21 cellular contexts compared by ENCODE assay signal in genomic region chr5:13331585-13331984, GRCh38.
"Had no signal": no experiment of that assay in that cellular context is flagged by ENCODE, and none has a peak within 500 bp of the region (broad histone marks: within the 10 kb centered on the region; RNA-seq: fewer than 3 reads in every experiment).

No MANE protein-coding gene starts in this region.

- DNase-seq: cerebellar nuclear complex; colonic mucosa; dermis blood vessel endothelial cell; erythroblast; foreskin melanocyte; head of caudate nucleus; kidney glomerular epithelial cell; midbrain; naive B cell; sigmoid colon; stimulated activated CD4-positive, alpha-beta T cell treated with anti-CD3 and anti-CD28 coated beads, Interleukin-2, amount 100 ng/mL, for 24 hours; stimulated activated CD4-positive, alpha-beta T cell treated with anti-CD3 and anti-CD28 coated beads, Interleukin-4, amount 100 ng/mL, for 4 hours; stimulated activated naive CD4-positive, alpha-beta T cell treated with Interleukin-2 at 50 U/mL for 16 hours; thyroid gland; uterus had no signal

- H2AFZ ChIP-seq: hepatocyte had no signal

- H3K36me3 ChIP-seq: colonic mucosa, neutrophil, right atrium auricular region, sigmoid colon, thyroid gland, upper lobe of left lung, uterus had no signal

- H3K4me2 ChIP-seq: hepatocyte had no signal

- H3K27ac ChIP-seq: colonic mucosa, hepatocyte, neutrophil, right atrium auricular region, sigmoid colon, skin epidermis, thyroid gland, upper lobe of left lung, uterus had no signal

- H3K9me3 ChIP-seq: colonic mucosa, neutrophil, right atrium auricular region, sigmoid colon, thyroid gland, upper lobe of left lung, uterus had no signal

- FAIRE-seq: endothelial cell of umbilical vein had no signal

- H3K27me3 ChIP-seq: colonic mucosa, hepatocyte, neutrophil, right atrium auricular region, sigmoid colon, thyroid gland, upper lobe of left lung, uterus had no signal

- H3K79me2 ChIP-seq: hepatocyte had no signal

- H3K4me3 ChIP-seq: colonic mucosa, hepatocyte, right atrium auricular region, sigmoid colon, skin epidermis, thyroid gland, upper lobe of left lung, uterus had no signal

- H3K4me1 ChIP-seq: colonic mucosa, right atrium auricular region, sigmoid colon, thyroid gland, upper lobe of left lung, uterus had no signal
